Comparison of ENCODE assay signal across 17 cellular contexts in genomic region chr11:78941226-78941851, GRCh38.
DNase-seq lines count a peak whose midpoint lies in the region; ATAC-seq, FAIRE-seq and TF ChIP-seq lines count a peak whose summit lies in the region.
"Had no signal": no experiment of that assay in that cellular context is flagged by ENCODE, and none has a peak within 500 bp of the region (broad histone marks: within the 10 kb centered on the region; RNA-seq: fewer than 3 reads in every experiment).

No MANE protein-coding gene starts in this region.

- intact Hi-C loops in kidney (cut with DNase I) (no loop called here), body of pancreas (cut with DNase I) (no loop called here)

- H3K27me3 ChIP-seq in GM23338 (ENCODE audit: insufficient read depth) (no peaks in the 10 kb centered on the region), body of pancreas (no peaks in the 10 kb centered on the region)
- H3K27me3 ChIP-seq: breast epithelium had no signal

- TF ChIP-seq CTCF in GM23338 (conservative IDR thresholded peaks at IDR 0.05; ENCODE audit: low read depth in 2 of 2): no peak
- no peak for TF ChIP-seq CTCF in kidney (IDR thresholded peaks at IDR 0.05; ENCODE audit: borderline replicate concordance, extremely low read depth, insufficient read depth)
- no peak for TF ChIP-seq CTCF in body of pancreas (IDR thresholded peaks at IDR 0.05)

- H3K4me3 ChIP-seq in GM23338: no peak overlapping the region
- no peak overlapping the region for H3K4me3 ChIP-seq in kidney (ENCODE audit: low read length in 2 of 2)
- H3K4me3 ChIP-seq in body of pancreas: no peak overlapping the region
- H3K4me3 ChIP-seq: breast epithelium, lung had no signal

- no peak overlapping the region for H2AFZ ChIP-seq in GM23338

- no peak overlapping the region for H3K9ac ChIP-seq in kidney (ENCODE audit: low read length in 2 of 2)

- WGBS in body of pancreas, 2 donors: 71 to 84% methylated on average over 4 to 8 of the region's 10 CpGs

- ATAC-seq in GM23338: peak; percentile 32
- ATAC-seq in body of pancreas: no peak
- no peak for ATAC-seq in stimulated activated effector memory CD8-positive, alpha-beta T cell treated with anti-CD3 and anti-CD28 coated beads, Interleukin-12 subunit alpha, Interleukin-12 subunit beta, amount 100 ng/mL, for 72 hours
- ATAC-seq: activated naive CD4-positive, alpha-beta T cell treated with anti-CD3 and anti-CD28 coated beads, Interleukin-2, amount 50 U/mL, for 72 hours had no signal

- H3K27ac Mint-ChIP-seq in GM23338: no peak overlapping the region
- H3K27ac Mint-ChIP-seq in stimulated activated effector memory CD8-positive, alpha-beta T cell treated with anti-CD3 and anti-CD28 coated beads, Interleukin-12 subunit alpha, Interleukin-12 subunit beta, amount 100 ng/mL, for 72 hours: no peak overlapping the region
- H3K27ac Mint-ChIP-seq: activated naive CD4-positive, alpha-beta T cell treated with anti-CD3 and anti-CD28 coated beads, Interleukin-2, amount 50 U/mL, for 72 hours; IgD-negative memory B cell had no signal

- no peaks in the 10 kb centered on the region for H3K9me3 ChIP-seq in kidney (ENCODE audit: control insufficient read depth in 1 of 2, low read length in 2 of 2)
- no peaks in the 10 kb centered on the region for H3K9me3 ChIP-seq in body of pancreas
- H3K9me3 ChIP-seq: breast epithelium had no signal

- no peak overlapping the region for H3K4me3 Mint-ChIP-seq in GM23338
- no peak overlapping the region for H3K4me3 Mint-ChIP-seq in stimulated activated effector memory CD8-positive, alpha-beta T cell treated with anti-CD3 and anti-CD28 coated beads, Interleukin-12 subunit alpha, Interleukin-12 subunit beta, amount 100 ng/mL, for 72 hours
- H3K4me3 Mint-ChIP-seq: neural crest cell had no signal

- peaks cover 46% of the 10 kb centered on the region for H3K4me1 Mint-ChIP-seq in GM23338
- H3K4me1 Mint-ChIP-seq in stimulated activated effector memory CD8-positive, alpha-beta T cell treated with anti-CD3 and anti-CD28 coated beads, Interleukin-12 subunit alpha, Interleukin-12 subunit beta, amount 100 ng/mL, for 72 hours: no peaks in the 10 kb centered on the region
- H3K4me1 Mint-ChIP-seq: IgD-negative memory B cell had no signal

- no peaks in the 10 kb centered on the region for H3K9me3 Mint-ChIP-seq in GM23338
- peaks cover 2% of the 10 kb centered on the region for H3K9me3 Mint-ChIP-seq in stimulated activated effector memory CD8-positive, alpha-beta T cell treated with anti-CD3 and anti-CD28 coated beads, Interleukin-12 subunit alpha, Interleukin-12 subunit beta, amount 100 ng/mL, for 72 hours
- H3K9me3 Mint-ChIP-seq: activated naive CD4-positive, alpha-beta T cell treated with anti-CD3 and anti-CD28 coated beads, Interleukin-2, amount 50 U/mL, for 72 hours; neural crest cell had no signal

- H4K20me1 ChIP-seq in GM23338 (replicated peaks; ENCODE audit: insufficient read depth): no peaks in the 10 kb centered on the region

- H3F3A ChIP-seq in GM23338 (replicated peaks; ENCODE audit: low read depth): 0 out of 2 replicates have a peak, but pooled peaks cover 4% of the 10 kb centered on the region

- peaks cover 3% of the 10 kb centered on the region for H3K27me3 Mint-ChIP-seq in GM23338 (ENCODE audit: insufficient read depth, low read depth, poor library complexity)

- H3K4me1 ChIP-seq in GM23338 (ENCODE audit: insufficient read depth): peaks cover 30% of the 10 kb centered on the region
- H3K4me1 ChIP-seq in kidney (ENCODE audit: control insufficient read depth in 1 of 2, insufficient read depth in 1 of 2, low read depth in 1 of 2, low read length in 2 of 2): no peaks in the 10 kb centered on the region
- H3K4me1 ChIP-seq in body of pancreas: no peaks in the 10 kb centered on the region
- H3K4me1 ChIP-seq: breast epithelium had no signal

- H3K27ac ChIP-seq in GM23338 (ENCODE audit: low read depth): 0 out of 2 replicates have a peak overlapping the region, but pooled peaks have one; percentile 45
- no peak overlapping the region for H3K27ac ChIP-seq in kidney (ENCODE audit: low read depth in 2 of 2, low read length in 2 of 2)
- H3K27ac ChIP-seq in body of pancreas: no peak overlapping the region
- H3K27ac ChIP-seq: breast epithelium had no signal

- DNase-seq in COLO668 (lab: John Stamatoyannopoulos, UW; ENCODE audit: unreplicated experiment): peak; percentile 88
- no peak for DNase-seq in GM23338 (ENCODE audit: low spot score)
- peak; percentile 57 to 86 for DNase-seq in NCI-H524 (lab: John Stamatoyannopoulos, UW)
- DNase-seq in kidney: peak; percentile 80
- no peak for DNase-seq in NCI-H226
- DNase-seq in mesenteric fat pad (ENCODE audit: low spot score): no peak
- no peak for DNase-seq in body of pancreas
- no peak for DNase-seq in stimulated activated effector memory CD8-positive, alpha-beta T cell treated with anti-CD3 and anti-CD28 coated beads, Interleukin-12 subunit alpha, Interleukin-12 subunit beta, amount 100 ng/mL, for 72 hours (ENCODE audit: low spot score in 2 of 2)
- DNase-seq: activated CD4-positive, alpha-beta T cell treated with anti-CD3 and anti-CD28 coated beads for 4 hours; effector CD8-positive, alpha-beta T cell; SIG-M5; T1000 had no signal

- FAIRE-seq in kidney (lab: Jason Lieb, UNC): no peak

- H3K36me3 ChIP-seq in GM23338 (ENCODE audit: insufficient read depth): no peaks in the 10 kb centered on the region
- H3K36me3 ChIP-seq in kidney (ENCODE audit: control insufficient read depth in 1 of 2, insufficient read depth in 2 of 2, low read length in 2 of 2): no peaks in the 10 kb centered on the region
- no peaks in the 10 kb centered on the region for H3K36me3 ChIP-seq in body of pancreas (replicated peaks in 1 of 2; ENCODE audit: insufficient read depth in 1 of 2, low read depth in 2 of 2)
- H3K36me3 ChIP-seq: breast epithelium had no signal

- no peaks in the 10 kb centered on the region for H3K36me3 Mint-ChIP-seq in GM23338 (ENCODE audit: low read depth)
- no peaks in the 10 kb centered on the region for H3K36me3 Mint-ChIP-seq in stimulated activated effector memory CD8-positive, alpha-beta T cell treated with anti-CD3 and anti-CD28 coated beads, Interleukin-12 subunit alpha, Interleukin-12 subunit beta, amount 100 ng/mL, for 72 hours
- H3K36me3 Mint-ChIP-seq: activated naive CD4-positive, alpha-beta T cell treated with anti-CD3 and anti-CD28 coated beads, Interleukin-2, amount 50 U/mL, for 72 hours; IgD-negative memory B cell had no signal

- H3K9me2 ChIP-seq in GM23338 (ENCODE audit: insufficient read depth): no peaks in the 10 kb centered on the region

- no peaks in the 10 kb centered on the region for H3K79me2 ChIP-seq in GM23338 (replicated peaks; ENCODE audit: insufficient read depth)

- H3K4me2 ChIP-seq in GM23338: peak overlapping the region; percentile 59

- TF ChIP-seq POLR2A in body of pancreas (IDR thresholded peaks at IDR 0.05): no peak

TF ChIP-seq in GM23338, 12 proteins besides CTCF, POLR2A, EP300 and RAD21 (continues in another document):
- TF ChIP-seq EZH2phosphoT487 (IDR thresholded peaks at IDR 0.05; ENCODE audit: unreplicated experiment) (no peak), ZNF114 (CRISPR knock-in tag; IDR thresholded peaks at IDR 0.05) (no peak), CREB1 (CRISPR knock-in tag; IDR thresholded peaks at IDR 0.05; ENCODE audit: low read depth) (no peak), STAT1 (IDR thresholded peaks at IDR 0.05; ENCODE audit: unreplicated experiment) (no peak)

Comparison
In these comparisons a context has a peak if more than half of its experiments do, and no peak if none do; other contexts are left out.
1. DNase-seq: peak in COLO668 (single experiment), NCI-H524 (2 of 2) and kidney (single experiment); none in GM23338 (single experiment), NCI-H226 (single experiment), mesenteric fat pad (single experiment), body of pancreas (0 of 4) and stimulated activated effector memory CD8-positive, alpha-beta T cell treated with anti-CD3 and anti-CD28 coated beads, Interleukin-12 subunit alpha, Interleukin-12 subunit beta, amount 100 ng/mL, for 72 hours (0 of 2).